8 cellular contexts compared by ENCODE assay signal in the genomic region with DNA sequence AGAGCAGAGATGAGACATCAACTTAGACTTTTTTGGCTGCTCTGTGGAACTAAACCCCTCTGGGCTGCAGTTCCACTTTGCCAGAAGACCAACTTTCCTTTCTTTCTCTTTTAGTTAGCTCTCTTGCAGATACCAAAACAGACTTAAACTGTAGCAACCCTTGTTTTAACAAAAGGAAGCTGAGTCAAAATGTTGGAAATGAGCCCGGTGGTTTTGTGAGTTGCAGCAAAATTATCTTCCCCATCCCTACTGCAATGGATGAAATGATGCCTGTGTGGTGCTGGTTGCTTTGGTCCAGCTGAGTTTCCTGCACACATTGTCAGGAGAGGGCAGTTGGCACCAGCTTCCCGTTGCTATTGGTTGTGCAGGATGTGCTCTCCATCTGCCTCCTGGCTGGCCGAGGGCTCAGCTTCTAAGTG.
DNase-seq lines count a peak whose midpoint lies in the region; ATAC-seq and TF ChIP-seq lines count a peak whose summit lies in the region.

No MANE protein-coding gene starts in this region.

- no peaks in the 10 kb centered on the region for H3K9me3 ChIP-seq in right cardiac atrium (ENCODE audit: control insufficient read depth, low read length)

- peak; percentile 8 for DNase-seq in stimulated activated CD4-positive, alpha-beta T cell treated with anti-CD3 and anti-CD28 coated beads, Interleukin-15, amount 100 ng/mL, for 24 hours
- DNase-seq in stimulated activated CD4-positive, alpha-beta T cell treated with anti-CD3 and anti-CD28 coated beads, Interleukin-4, amount 100 ng/mL, for 4 hours = no peak
- no peak for DNase-seq in activated naive CD4-positive, alpha-beta T cell treated with anti-CD3 and anti-CD28 coated beads, Interleukin-2, amount 50 U/mL, for 72 hours (ENCODE audit: low spot score in 2 of 2)
- peak; percentile 42 to 67 (median 66) for DNase-seq in right cardiac atrium
- DNase-seq in superior temporal gyrus (ENCODE audit: extremely low spot score) = peak; percentile 39
- DNase-seq in glutamatergic neuron = no peak
- DNase-seq in NCI-H2029 treated with DMSO at 0.1 percent for 48 hours (lab: John Stamatoyannopoulos, UW) = no peak

- peaks cover 12 to 19% of the 10 kb centered on the region in 2 donors for H3K36me3 Mint-ChIP-seq in activated naive CD4-positive, alpha-beta T cell treated with anti-CD3 and anti-CD28 coated beads, Interleukin-2, amount 50 U/mL, for 72 hours
- peaks cover 14% of the 10 kb centered on the region for H3K36me3 Mint-ChIP-seq in glutamatergic neuron (ENCODE audit: unreplicated experiment)

- no peaks in the 10 kb centered on the region for H3K27me3 ChIP-seq in right cardiac atrium (ENCODE audit: control insufficient read depth, insufficient read depth)

- H3K4me3 Mint-ChIP-seq in glutamatergic neuron (ENCODE audit: unreplicated experiment) = no peak overlapping the region

- TF ChIP-seq CTCF in glutamatergic neuron (IDR thresholded peaks at IDR 0.05; ENCODE audit: partially characterized antibody, unreplicated experiment) = no peak

- H3K27me3 Mint-ChIP-seq in glutamatergic neuron (ENCODE audit: unreplicated experiment) = peaks cover 4% of the 10 kb centered on the region

- H3K9me3 Mint-ChIP-seq in activated naive CD4-positive, alpha-beta T cell treated with anti-CD3 and anti-CD28 coated beads, Interleukin-2, amount 50 U/mL, for 72 hours = no peaks in the 10 kb centered on the region
- no peaks in the 10 kb centered on the region for H3K9me3 Mint-ChIP-seq in glutamatergic neuron (ENCODE audit: unreplicated experiment)

- peak overlapping the region; percentile 84 to 92 for H3K27ac Mint-ChIP-seq in activated naive CD4-positive, alpha-beta T cell treated with anti-CD3 and anti-CD28 coated beads, Interleukin-2, amount 50 U/mL, for 72 hours
- H3K27ac Mint-ChIP-seq in glutamatergic neuron (ENCODE audit: unreplicated experiment) = no peak overlapping the region

- ATAC-seq in HG03159 (IDR thresholded peaks at IDR 0.05; ENCODE audit: unreplicated experiment) (peak; percentile 23), right cardiac atrium (peak; percentile 33 to 84)
- ATAC-seq in activated naive CD4-positive, alpha-beta T cell treated with anti-CD3 and anti-CD28 coated beads, Interleukin-2, amount 50 U/mL, for 72 hours = peak; percentile 69 to 71

- 23% methylated on average over 3 of the region's 3 CpGs for WGBS in right cardiac atrium

- H3K27ac ChIP-seq in right cardiac atrium (ENCODE audit: low read length) = peak overlapping the region; percentile 52

- H3K4me1 Mint-ChIP-seq in glutamatergic neuron (ENCODE audit: low read depth, unreplicated experiment) = peaks cover 30% of the 10 kb centered on the region

- no peak overlapping the region for H3K4me3 ChIP-seq in right cardiac atrium (ENCODE audit: low read length)

- H3K4me1 ChIP-seq in right cardiac atrium (ENCODE audit: control insufficient read depth, insufficient read depth, low read length) = peaks cover 16% of the 10 kb centered on the region

- intact Hi-C loops in right cardiac atrium (cut with DNase I) = loop anchor here in 1 of 4 donors (10.0 kb wide), 1 partner anchor 54 kb away; no protein-coding TSS in a partner anchor

Comparison
In these comparisons a context has a peak if more than half of its experiments do, and no peak if none do; other contexts are left out.
1. DNase-seq: peak in stimulated activated CD4-positive, alpha-beta T cell treated with anti-CD3 and anti-CD28 coated beads, Interleukin-15, amount 100 ng/mL, for 24 hours (single experiment), right cardiac atrium (3 of 3) and superior temporal gyrus (single experiment); none in stimulated activated CD4-positive, alpha-beta T cell treated with anti-CD3 and anti-CD28 coated beads, Interleukin-4, amount 100 ng/mL, for 4 hours (0 of 2), activated naive CD4-positive, alpha-beta T cell treated with anti-CD3 and anti-CD28 coated beads, Interleukin-2, amount 50 U/mL, for 72 hours (0 of 2), glutamatergic neuron (single experiment) and NCI-H2029 treated with DMSO at 0.1 percent for 48 hours (single experiment).
2. Peak in every context shown above with its lines, with median percentiles within 50 percentile points of each other: ATAC-seq.